ENCODE assay signal across 16 cellular contexts in the genomic region with DNA sequence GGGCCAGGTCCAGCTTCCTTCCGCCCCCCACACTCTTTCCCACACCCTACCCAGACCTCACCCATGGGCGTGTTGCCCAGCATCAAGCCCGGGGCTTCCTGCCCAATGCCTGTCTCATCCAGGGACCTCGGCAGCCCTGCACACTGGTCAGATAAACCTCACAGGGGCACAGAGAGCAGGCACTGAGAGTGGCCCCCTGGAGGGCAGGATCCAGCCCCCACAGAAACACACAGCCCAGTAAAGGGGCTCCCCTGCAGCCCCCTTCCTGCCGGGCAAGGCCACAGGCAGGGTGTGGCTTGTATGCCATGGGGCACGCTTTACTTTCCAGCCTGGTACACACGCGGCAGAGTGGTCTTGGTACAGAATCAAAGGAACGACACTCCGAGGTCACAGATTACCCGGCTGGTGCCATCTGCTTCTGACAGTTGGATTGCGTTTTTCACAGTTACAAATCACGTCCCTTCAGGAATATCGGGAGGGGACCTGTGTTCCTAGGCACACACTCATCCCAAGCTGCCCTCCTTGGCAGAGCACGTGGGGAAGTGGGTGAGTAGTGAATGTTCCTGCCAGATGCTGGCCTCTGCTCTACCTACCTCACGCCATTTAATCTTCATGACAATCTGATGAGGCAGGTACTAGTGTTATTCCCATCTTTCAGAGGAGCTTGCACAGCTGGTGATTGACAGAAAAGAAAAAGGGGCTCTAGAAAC. TPM values are rescaled to one million over a fixed set of nuclear protein-coding genes. Genes with fewer than 3 reads are reported as not detected.
A peak's percentile ranks its signal among the peaks of the same experiment; 100 is the strongest.
DNase-seq lines count a peak whose midpoint lies in the region; ATAC-seq and TF ChIP-seq lines count a peak whose summit lies in the region.
"Had no signal": no experiment of that assay in that cellular context is flagged by ENCODE, and none has a peak within 500 bp of the region (broad histone marks: within the 10 kb centered on the region; RNA-seq: fewer than 3 reads in every experiment).

No MANE protein-coding gene starts in this region.

- peak overlapping the region; percentile 4 for H3K4me3 ChIP-seq in CD8-positive, alpha-beta memory T cell (ENCODE audit: low read length)
- H3K4me3 ChIP-seq in OCI-LY7 (ENCODE audit: low read depth, low read length, poor library complexity, severe bottlenecking) = no peak overlapping the region
- H3K4me3 ChIP-seq: GM23248, sigmoid colon had no signal

- no peaks in the 10 kb centered on the region for H3K36me3 ChIP-seq in CD8-positive, alpha-beta memory T cell (ENCODE audit: insufficient read depth, low read length)
- H3K36me3 ChIP-seq in OCI-LY7 (ENCODE audit: insufficient read depth, low read length) = no peaks in the 10 kb centered on the region
- H3K36me3 ChIP-seq: sigmoid colon had no signal

- ATAC-seq in central memory CD8-positive, alpha-beta T cell (replicated peaks; ENCODE audit: extremely low read depth, poor library complexity, severe bottlenecking) = no peak
- no peak for ATAC-seq in GM21381 (IDR thresholded peaks at IDR 0.05; ENCODE audit: unreplicated experiment)

- CTCF ChIA-PET in CD8-positive, alpha-beta memory T cell (lab: Charles Lee) = interaction anchor here (1.0 to 3.5 kb wide), 9 partner anchors 11 to 113 kb away, joined by 3 to 24 read pairs (median 4); no protein-coding TSS in a partner anchor
- CTCF ChIA-PET in OCI-LY7 (lab: Charles Lee; ENCODE audit: unreplicated experiment) = interaction anchor here (0.9 kb wide), 1 partner anchor 12 kb away, joined by 3 read pairs; no protein-coding TSS in a partner anchor

- peak overlapping the region; percentile 66 for H3K27ac ChIP-seq in CD8-positive, alpha-beta memory T cell (ENCODE audit: low read depth, low read length)
- no peak overlapping the region for H3K27ac ChIP-seq in OCI-LY7 (ENCODE audit: low read depth, low read length, poor library complexity, severe bottlenecking)
- H3K27ac ChIP-seq: GM23248, sigmoid colon had no signal

- H3K36me3 Mint-ChIP-seq in CD8-positive, alpha-beta memory T cell = no peaks in the 10 kb centered on the region
- peaks cover 9% of the 10 kb centered on the region for H3K36me3 Mint-ChIP-seq in T-helper 1 cell treated with Interleukin-12 subunit alpha and Interleukin-12 subunit beta and Interleukin-4 antibody, amounts not matched to agents 30 μg/mL and 1 μg/mL, for 36 hours (ENCODE audit: low read depth)
- peaks cover 9% of the 10 kb centered on the region for H3K36me3 Mint-ChIP-seq in central memory CD8-positive, alpha-beta T cell (ENCODE audit: insufficient read depth)

- no peaks in the 10 kb centered on the region for H3K9me3 ChIP-seq in CD8-positive, alpha-beta memory T cell (ENCODE audit: low read length)
- H3K9me3 ChIP-seq in OCI-LY7 (ENCODE audit: low read length) = no peaks in the 10 kb centered on the region
- H3K9me3 ChIP-seq: sigmoid colon had no signal

- H3K27me3 Mint-ChIP-seq in CD8-positive, alpha-beta memory T cell = peaks cover 0 to 1% of the 10 kb centered on the region in 2 donors
- no peaks in the 10 kb centered on the region for H3K27me3 Mint-ChIP-seq in T-helper 1 cell treated with Interleukin-12 subunit alpha and Interleukin-12 subunit beta and Interleukin-4 antibody, amounts not matched to agents 30 μg/mL and 1 μg/mL, for 36 hours (ENCODE audit: low read depth)
- no peaks in the 10 kb centered on the region for H3K27me3 Mint-ChIP-seq in central memory CD8-positive, alpha-beta T cell

- TF ChIP-seq CTCF in OCI-LY7 (conservative IDR thresholded peaks at IDR 0.05; ENCODE audit: low read length) = no peak

- no peak overlapping the region for H3K4me2 ChIP-seq in OCI-LY7 (ENCODE audit: low read length)

- peaks cover 64% of the 10 kb centered on the region for H3K4me1 ChIP-seq in CD8-positive, alpha-beta memory T cell (ENCODE audit: insufficient read depth, low read length)
- H3K4me1 ChIP-seq in OCI-LY7 (ENCODE audit: insufficient read depth, low read length, poor library complexity, severe bottlenecking) = no peaks in the 10 kb centered on the region
- H3K4me1 ChIP-seq: sigmoid colon had no signal

- intact Hi-C loops in OCI-LY7 (cut with micrococcal nuclease; ENCODE audit: unreplicated experiment) = no loop called here

- H3K4me3 Mint-ChIP-seq in CD8-positive, alpha-beta memory T cell = peak overlapping the region; percentile 31 to 89 (median 75)
- H3K4me3 Mint-ChIP-seq in T-helper 1 cell treated with Interleukin-12 subunit alpha and Interleukin-12 subunit beta and Interleukin-4 antibody, amounts not matched to agents 30 μg/mL and 1 μg/mL, for 36 hours = peak overlapping the region; percentile 81
- peak overlapping the region; percentile 79 for H3K4me3 Mint-ChIP-seq in central memory CD8-positive, alpha-beta T cell
- H3K4me3 Mint-ChIP-seq: dendritic cell treated with granulocyte-macrophage colony-stimulating factor and Interleukin-4, amounts not matched to agents 40 ng/mL and 50 ng/mL, for 4 days had no signal

- BruUV-seq in OCI-LY7 (replicated peaks; lab: Mats Ljungman, UMichigan) = no TSS peak

- peaks cover 0 to 3% (median 0%) of the 10 kb centered on the region in 5 donors for H3K9me3 Mint-ChIP-seq in CD8-positive, alpha-beta memory T cell
- peaks cover 4% of the 10 kb centered on the region for H3K9me3 Mint-ChIP-seq in T-helper 1 cell treated with Interleukin-12 subunit alpha and Interleukin-12 subunit beta and Interleukin-4 antibody, amounts not matched to agents 30 μg/mL and 1 μg/mL, for 36 hours
- H3K9me3 Mint-ChIP-seq in central memory CD8-positive, alpha-beta T cell = peaks cover 6% of the 10 kb centered on the region
- H3K9me3 Mint-ChIP-seq: dendritic cell treated with granulocyte-macrophage colony-stimulating factor and Interleukin-4, amounts not matched to agents 40 ng/mL and 50 ng/mL, for 4 days had no signal

- POLR2A ChIA-PET in CD8-positive, alpha-beta memory T cell (lab: Charles Lee) = interaction anchor here (0.6 to 3.3 kb wide), 7 partner anchors 11 to 110 kb away, joined by 3 to 26 read pairs (median 4); no protein-coding TSS in a partner anchor
- POLR2A ChIA-PET in OCI-LY7 (lab: Charles Lee) = no interaction called here

- H2AFZ ChIP-seq in OCI-LY7 (ENCODE audit: low read length) = no peak overlapping the region
- H2AFZ ChIP-seq: GM23248 had no signal

- H4K20me1 ChIP-seq in OCI-LY7 (ENCODE audit: insufficient read depth, low read length) = no peaks in the 10 kb centered on the region

- peaks cover 45 to 68% (median 65%) of the 10 kb centered on the region in 3 donors for H3K4me1 Mint-ChIP-seq in CD8-positive, alpha-beta memory T cell
- H3K4me1 Mint-ChIP-seq in T-helper 1 cell treated with Interleukin-12 subunit alpha and Interleukin-12 subunit beta and Interleukin-4 antibody, amounts not matched to agents 30 μg/mL and 1 μg/mL, for 36 hours (ENCODE audit: low read depth) = peaks cover 63% of the 10 kb centered on the region
- H3K4me1 Mint-ChIP-seq in central memory CD8-positive, alpha-beta T cell = peaks cover 49% of the 10 kb centered on the region

- H3K27ac Mint-ChIP-seq in CD8-positive, alpha-beta memory T cell = peak overlapping the region; percentile 94 to 99 (median 96)
- H3K27ac Mint-ChIP-seq in T-helper 1 cell treated with Interleukin-12 subunit alpha and Interleukin-12 subunit beta and Interleukin-4 antibody, amounts not matched to agents 30 μg/mL and 1 μg/mL, for 36 hours = peak overlapping the region; percentile 98
- peak overlapping the region; percentile 92 for H3K27ac Mint-ChIP-seq in central memory CD8-positive, alpha-beta T cell (ENCODE audit: low read depth)

- no peaks in the 10 kb centered on the region for H3K79me2 ChIP-seq in OCI-LY7 (ENCODE audit: insufficient read depth, low read depth, low read length)

- peak; percentile 8 for DNase-seq in A172 (ENCODE audit: low spot score)
- DNase-seq in CD8-positive, alpha-beta memory T cell = no peak
- no peak for DNase-seq in central memory CD8-positive, alpha-beta T cell (ENCODE audit: low spot score in 2 of 2)
- DNase-seq in mucosa of gallbladder (ENCODE audit: low spot score) = no peak
- DNase-seq in RPMI8226 = no peak
- DNase-seq in OCI-LY7 (ENCODE audit: low spot score) = no peak
- DNase-seq: anterior cingulate cortex, GM23248, hippocampal formation, NCI-H2081, sigmoid colon had no signal

- H3K9me2 ChIP-seq in OCI-LY7 (ENCODE audit: insufficient read depth, low read length) = no peaks in the 10 kb centered on the region

- H3K27me3 ChIP-seq in CD8-positive, alpha-beta memory T cell (ENCODE audit: insufficient read depth, low read length, poor library complexity, severe bottlenecking) = no peaks in the 10 kb centered on the region
- H3K27me3 ChIP-seq: sigmoid colon had no signal

RNA-seq across cellular contexts. Expression of a gene that starts 20.0 kb away (rescaled TPM):
- not detected in 2 replicates for total RNA-seq in A172 (2014; rRNA removed; shearing (Covaris generic))
- total RNA-seq in CD8-positive, alpha-beta memory T cell = 100 to 1,000 TPM; 169 to 175 TPM
- polyA plus RNA-seq in CD8-positive, alpha-beta memory T cell = 156 TPM
- total RNA-seq in mucosa of gallbladder (3.5 TPM), OCI-LY7 (2022) (not detected in 2 replicates)
- total RNA-seq in OCI-LY7 (2014; rRNA removed; shearing (Covaris generic)) = not detected in 2 replicates
- total RNA-seq: GM23248 had no signal
- polyA plus RNA-seq: BJ, GM23248, neural cell had no signal

Comparison
In these comparisons a context has a peak if more than half of its experiments do, and no peak if none do; other contexts are left out.
1. RNA of a gene that starts 20.0 kb away (total RNA-seq): 169 to 175 TPM in CD8-positive, alpha-beta memory T cell; 3.5 TPM in mucosa of gallbladder (single experiment), not detected in OCI-LY7 and not detected in A172; every median in the first group is over 10 times any median in the second.
2. Peak in every context shown above with its lines, with median percentiles within 50 percentile points of each other: H3K27ac Mint-ChIP-seq and H3K4me3 Mint-ChIP-seq.